ENCODE assay signal across 21 cellular contexts in the genomic region with DNA sequence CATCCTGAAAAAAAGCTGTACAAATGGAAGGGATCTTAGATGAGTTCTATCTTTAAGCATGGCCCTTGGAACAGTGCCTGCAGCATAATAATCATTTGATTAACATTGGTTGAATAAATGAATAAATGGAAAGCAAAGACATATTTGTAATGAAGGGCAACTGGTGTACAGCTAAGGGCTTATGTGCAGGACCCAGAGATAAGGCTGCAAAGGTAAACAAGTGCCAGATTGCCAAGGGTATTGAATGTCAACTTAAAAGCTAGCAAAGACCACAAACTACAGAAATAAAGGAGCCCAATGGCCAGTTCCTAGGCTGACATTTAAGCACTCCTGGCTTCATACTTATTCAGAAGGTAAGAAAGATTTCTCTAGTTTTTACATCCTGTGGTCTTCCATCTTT. TPM values are rescaled to one million over a fixed set of nuclear protein-coding genes. Genes with fewer than 3 reads are reported as not detected.
A peak's percentile ranks its signal among the peaks of the same experiment; 100 is the strongest.
DNase-seq lines count a peak whose midpoint lies in the region; ATAC-seq and TF ChIP-seq lines count a peak whose summit lies in the region.
"Had no signal": no experiment of that assay in that cellular context is flagged by ENCODE, and none has a peak within 500 bp of the region (broad histone marks: within the 10 kb centered on the region; RNA-seq: fewer than 3 reads in every experiment).

No MANE protein-coding gene starts in this region.

- H3K27me3 ChIP-seq in mammary epithelial cell (ENCODE audit: insufficient read depth, low read length) (no peaks in the 10 kb centered on the region), gastrocnemius medialis (no peaks in the 10 kb centered on the region)

- no peak overlapping the region for H3K4me3 Mint-ChIP-seq in MCF 10A (ENCODE audit: unreplicated experiment)
- H3K4me3 Mint-ChIP-seq in activated T-helper 2 cell treated with anti-CD3 and anti-CD28 coated beads, Interferon-gamma antibody, Interleukin-2, Interleukin-4, amounts not matched to agents 10 μg/mL and 5 μg/mL and 100 μg/mL, durations not matched to agents 14 hours and 24 hours and 36 hours (ENCODE audit: low read depth) = no peak overlapping the region
- H3K4me3 Mint-ChIP-seq: CD14-positive monocyte had no signal

- H3K9me3 ChIP-seq in mammary epithelial cell (replicated peaks; ENCODE audit: insufficient read depth, low read length) (no peaks in the 10 kb centered on the region), gastrocnemius medialis (no peaks in the 10 kb centered on the region)

- no peaks in the 10 kb centered on the region for H4K20me1 ChIP-seq in mammary epithelial cell (ENCODE audit: insufficient read depth, low read length)

- peak overlapping the region; percentile 52 for H3K27ac Mint-ChIP-seq in MCF 10A (ENCODE audit: low read depth, unreplicated experiment)
- H3K27ac Mint-ChIP-seq in activated T-helper 2 cell treated with anti-CD3 and anti-CD28 coated beads, Interferon-gamma antibody, Interleukin-2, Interleukin-4, amounts not matched to agents 10 μg/mL and 5 μg/mL and 100 μg/mL, durations not matched to agents 14 hours and 24 hours and 36 hours = peak overlapping the region; percentile 38
- H3K27ac Mint-ChIP-seq: CD14-positive monocyte had no signal

- H3K27ac ChIP-seq in mammary epithelial cell (ENCODE audit: insufficient read depth, low read depth, low read length) (no peak overlapping the region), gastrocnemius medialis (peak overlapping the region; percentile 6 to 56 (median 44))

- H3K4me1 ChIP-seq in mammary epithelial cell (ENCODE audit: insufficient read depth, low read length) (no peaks in the 10 kb centered on the region), gastrocnemius medialis (peaks cover 26 to 33% of the 10 kb centered on the region in 2 donors)

- H3K36me3 ChIP-seq in mammary epithelial cell (ENCODE audit: insufficient read depth, low read length) = peaks cover 34% of the 10 kb centered on the region
- H3K36me3 ChIP-seq in gastrocnemius medialis = peaks cover 0 to 47% of the 10 kb centered on the region in 2 donors

- dilution Hi-C loops in mammary epithelial cell (cut with HindIII; ENCODE audit: low sequenced_read_pairs) = no loop called here

- ATAC-seq in gastrocnemius medialis = no peak
- ATAC-seq: GM12878 had no signal

- TF ChIP-seq CTCF in MCF 10A (IDR thresholded peaks at IDR 0.05; ENCODE audit: unreplicated experiment) = no peak
- TF ChIP-seq CTCF in mammary epithelial cell (conservative IDR thresholded peaks at IDR 0.05 in 1 of 2, IDR thresholded peaks at IDR 0.05 in 1 of 2; ENCODE audit: extremely low read depth in 1 of 2, insufficient read depth in 1 of 2, low read depth in 1 of 2, low read length in 2 of 2) = no peak
- no peak for TF ChIP-seq CTCF in gastrocnemius medialis (IDR thresholded peaks at IDR 0.05 in 4 of 5, conservative IDR thresholded peaks at IDR 0.05 in 1 of 5)

- H3K4me2 ChIP-seq in mammary epithelial cell (ENCODE audit: insufficient read depth, low read depth, low read length) = no peak overlapping the region

- POLR2A ChIA-PET in MCF 10A (lab: Yijun Ruan, JAX) = interaction anchor here (1.1 kb wide), 1 partner anchor 69 kb away, joined by 5 read pairs; the partner anchor contains the start of gene PTCD3

- in situ Hi-C loops in mammary epithelial cell (cut with MboI; ENCODE audit: low sequenced_read_pairs in 2 of 2) = no loop called here
- in situ Hi-C loops in gastrocnemius medialis (cut with MboI; ENCODE audit: low sequenced_read_pairs in 4 of 4) = loop anchor here in 1 of 4 donors (25.0 kb wide), 1 partner anchor 814 kb away; the partner anchor contains the start of genes ELMOD3 and RETSAT

- peaks cover 67% of the 10 kb centered on the region for H3K79me2 ChIP-seq in mammary epithelial cell (ENCODE audit: insufficient read depth, low read length)

- no peak for TF ChIP-seq POLR2A in gastrocnemius medialis (IDR thresholded peaks at IDR 0.05)

- H2AFZ ChIP-seq in mammary epithelial cell (ENCODE audit: low read depth, low read length) = no peak overlapping the region

- H3K4me3 ChIP-seq in mammary epithelial cell (replicated peaks in 1 of 3; ENCODE audit: insufficient read depth in 1 of 3, low read depth in 2 of 3, low read length in 3 of 3) = no peak overlapping the region
- H3K4me3 ChIP-seq in gastrocnemius medialis = no peak overlapping the region
- H3K4me3 ChIP-seq: GM12878 had no signal

- peaks cover 72% of the 10 kb centered on the region for H3K36me3 Mint-ChIP-seq in MCF 10A (ENCODE audit: insufficient read depth, unreplicated experiment)
- H3K36me3 Mint-ChIP-seq in activated T-helper 2 cell treated with anti-CD3 and anti-CD28 coated beads, Interferon-gamma antibody, Interleukin-2, Interleukin-4, amounts not matched to agents 10 μg/mL and 5 μg/mL and 100 μg/mL, durations not matched to agents 14 hours and 24 hours and 36 hours (ENCODE audit: low read depth) = peaks cover 76% of the 10 kb centered on the region

- DNase-seq in MCF 10A (ENCODE audit: unreplicated experiment) = no peak
- DNase-seq in mammary epithelial cell = no peak
- peak; percentile 86 for DNase-seq in DMS 273 (lab: John Stamatoyannopoulos, UW; ENCODE audit: unreplicated experiment)
- DNase-seq in activated T-helper 2 cell treated with anti-CD3 and anti-CD28 coated beads, Interferon-gamma antibody, Interleukin-2, Interleukin-4, amounts not matched to agents 10 μg/mL and 5 μg/mL and 100 μg/mL, durations not matched to agents 14 hours and 24 hours and 36 hours (ENCODE audit: low spot score) = no peak
- no peak for DNase-seq in gastrocnemius medialis
- no peak for DNase-seq in KG1 (lab: John Stamatoyannopoulos, UW)
- no peak for DNase-seq in DMS79 treated with DMSO at 0.1 percent for 48 hours (lab: John Stamatoyannopoulos, UW)
- no peak for DNase-seq in dedifferentiated amniotic fluid mesenchymal stem cell (ENCODE audit: extremely low spot score)
- DNase-seq: AML-193, Calu3, DND-41, GDM1, HCEC 1CT, MV-4-11, NCI-H1417, NCI-H187 treated with DMSO at 0.1 percent for 48 hours, NCI-H446, NCI-H748 treated with DMSO at 0.1 percent for 48 hours, OCI-M1 had no signal

- intact Hi-C loops in MCF 10A (cut with micrococcal nuclease) = no loop called here
- intact Hi-C loops in mammary epithelial cell (cut with micrococcal nuclease) = no loop called here
- intact Hi-C loops in activated T-helper 2 cell treated with anti-CD3 and anti-CD28 coated beads, Interferon-gamma antibody, Interleukin-2, Interleukin-4, amounts not matched to agents 10 μg/mL and 5 μg/mL and 100 μg/mL, durations not matched to agents 14 hours and 24 hours and 36 hours (cut with micrococcal nuclease) = no loop called here
- intact Hi-C loops in gastrocnemius medialis (cut with DNase I; ENCODE audit: low total_unique reads) = no loop called here

- H3K9me3 Mint-ChIP-seq in MCF 10A (ENCODE audit: unreplicated experiment) = no peaks in the 10 kb centered on the region
- H3K9me3 Mint-ChIP-seq in activated T-helper 2 cell treated with anti-CD3 and anti-CD28 coated beads, Interferon-gamma antibody, Interleukin-2, Interleukin-4, amounts not matched to agents 10 μg/mL and 5 μg/mL and 100 μg/mL, durations not matched to agents 14 hours and 24 hours and 36 hours = no peaks in the 10 kb centered on the region
- H3K9me3 Mint-ChIP-seq: CD14-positive monocyte had no signal

- peaks cover 13% of the 10 kb centered on the region for H3K4me1 Mint-ChIP-seq in MCF 10A (ENCODE audit: insufficient read depth, unreplicated experiment)
- peaks cover 33% of the 10 kb centered on the region for H3K4me1 Mint-ChIP-seq in activated T-helper 2 cell treated with anti-CD3 and anti-CD28 coated beads, Interferon-gamma antibody, Interleukin-2, Interleukin-4, amounts not matched to agents 10 μg/mL and 5 μg/mL and 100 μg/mL, durations not matched to agents 14 hours and 24 hours and 36 hours (ENCODE audit: low read depth)

- H3K9ac ChIP-seq in mammary epithelial cell (ENCODE audit: insufficient read depth, low read length) = no peak overlapping the region

- CTCF ChIA-PET in MCF 10A (lab: Yijun Ruan, JAX) (interaction anchor here (0.5 to 0.8 kb wide), 2 partner anchors 9 to 276 kb away, joined by 3 read pairs; no protein-coding TSS in a partner anchor), mammary epithelial cell (lab: Charles Lee; ENCODE audit: low non-redundant PET) (no interaction called here)

- BruUV-seq in MCF 10A (replicated peaks; lab: Mats Ljungman, UMichigan) (no TSS peak), mammary epithelial cell (replicated peaks; lab: Mats Ljungman, UMichigan) (no TSS peak)

- no peaks in the 10 kb centered on the region for H3K27me3 Mint-ChIP-seq in MCF 10A (ENCODE audit: insufficient read depth, unreplicated experiment)
- no peaks in the 10 kb centered on the region for H3K27me3 Mint-ChIP-seq in activated T-helper 2 cell treated with anti-CD3 and anti-CD28 coated beads, Interferon-gamma antibody, Interleukin-2, Interleukin-4, amounts not matched to agents 10 μg/mL and 5 μg/mL and 100 μg/mL, durations not matched to agents 14 hours and 24 hours and 36 hours (ENCODE audit: low read depth)

RNA-seq across cellular contexts. Expression of gene IMMT, which starts 19.4 kb away (rescaled TPM):
- total RNA-seq in MCF 10A (2022) (84.6 and 114 TPM in 2 replicates), mammary epithelial cell (100 to 1,000 TPM in 1 of 2 donors, 10 to 100 TPM in 1; 78.9 to 102 TPM), gastrocnemius medialis (100 to 1,000 TPM in 3 of 4 donors, 10 to 100 TPM in 1; 83.5 to 153 (median 127) TPM)
- 53.3 TPM for polyA plus RNA-seq in mammary epithelial cell
- 85.4 TPM for polyA minus RNA-seq in mammary epithelial cell
- total RNA-seq in activated T-helper 2 cell treated with anti-CD3 and anti-CD28 coated beads, Interferon-gamma antibody, Interleukin-2, Interleukin-4, amounts not matched to agents 10 μg/mL and 5 μg/mL and 100 μg/mL, durations not matched to agents 14 hours and 24 hours and 36 hours = 160 and 180 TPM in 2 replicates

RNA-seq across cellular contexts. Expression of gene MRPL35, which starts 23.4 kb away (rescaled TPM):
- total RNA-seq in MCF 10A (2022) (36.4 and 44.8 TPM in 2 replicates), mammary epithelial cell (10 to 100 TPM; 30.8 to 39.2 TPM), gastrocnemius medialis (10 to 100 TPM; 22.2 to 62.3 (median 38.8) TPM)
- 56.4 TPM for polyA plus RNA-seq in mammary epithelial cell
- polyA minus RNA-seq in mammary epithelial cell = 17.9 TPM
- total RNA-seq in activated T-helper 2 cell treated with anti-CD3 and anti-CD28 coated beads, Interferon-gamma antibody, Interleukin-2, Interleukin-4, amounts not matched to agents 10 μg/mL and 5 μg/mL and 100 μg/mL, durations not matched to agents 14 hours and 24 hours and 36 hours = 59.8 and 62.9 TPM in 2 replicates
